ENCODE assay signal across 1 cellular context in genomic region chr1:89942825-89943658, GRCh38.
TF ChIP-seq lines count a peak whose summit lies in the region.

No MANE protein-coding gene starts in this region.

TF ChIP-seq in HepG2, 621 proteins besides CTCF, POLR2A, EP300 and RAD21 (continued from another document and continues in another):
- TF ChIP-seq SKIL (CRISPR knock-in tag; IDR thresholded peaks at IDR 0.05; ENCODE audit: borderline replicate concordance) (peak; percentile 77), ZNF230 (CRISPR knock-in tag; IDR thresholded peaks at IDR 0.05) (0 out of 2 replicates have a peak, but pooled peaks have one; percentile 47), U2AF2 (IDR thresholded peaks at IDR 0.05; ENCODE audit: low read depth, low read length) (no peak), DPF2 (CRISPR knock-in tag; IDR thresholded peaks at IDR 0.05; ENCODE audit: borderline replicate concordance, low read depth) (peak; percentile 71), ARID3A (IDR thresholded peaks at IDR 0.05; ENCODE audit: low read depth, low read length) (peak; percentile 74), BRD4 (CRISPR knock-in tag; IDR thresholded peaks at IDR 0.05) (no peak), SOX5 (CRISPR knock-in tag; IDR thresholded peaks at IDR 0.05; ENCODE audit: borderline replicate concordance) (peak; percentile 99), ZNF816 (CRISPR knock-in tag; IDR thresholded peaks at IDR 0.05; ENCODE audit: borderline replicate concordance) (no peak), GABPA (IDR thresholded peaks at IDR 0.05; ENCODE audit: low read depth, low read length) (no peak), GABPA (CRISPR knock-in tag; IDR thresholded peaks at IDR 0.05; ENCODE audit: low read depth) (peak; percentile 39; the same call in 1 of the 2 replicates), ZFP1 (CRISPR knock-in tag; IDR thresholded peaks at IDR 0.05) (no peak; the same call in 1 of the 2 replicates), ZNF17 (CRISPR knock-in tag; IDR thresholded peaks at IDR 0.05) (no peak), TBX3 (IDR thresholded peaks at IDR 0.05; ENCODE audit: borderline replicate concordance) (peak; percentile 64), GFI1 (CRISPR knock-in tag; IDR thresholded peaks at IDR 0.05; ENCODE audit: borderline replicate concordance) (peak; percentile 69), NCOA5 (CRISPR knock-in tag; IDR thresholded peaks at IDR 0.05) (no peak), NR2C2 (CRISPR knock-in tag; IDR thresholded peaks at IDR 0.05; ENCODE audit: borderline replicate concordance) (0 out of 2 replicates have a peak, but pooled peaks have one; percentile 27), HDAC1 (CRISPR knock-in tag; IDR thresholded peaks at IDR 0.05) (no peak), ZFX (CRISPR knock-in tag; IDR thresholded peaks at IDR 0.05; ENCODE audit: low read depth) (no peak), MTA3 (CRISPR knock-in tag; IDR thresholded peaks at IDR 0.05) (no peak), ETV5 (CRISPR knock-in tag; IDR thresholded peaks at IDR 0.05; ENCODE audit: borderline replicate concordance) (peak; percentile 82), ZNF530 (CRISPR knock-in tag; IDR thresholded peaks at IDR 0.05; ENCODE audit: low read depth) (no peak), PLRG1 (conservative IDR thresholded peaks at IDR 0.05) (no peak), LBX2 (CRISPR knock-in tag; IDR thresholded peaks at IDR 0.05; ENCODE audit: borderline replicate concordance) (no peak), ZNF34 (CRISPR knock-in tag; IDR thresholded peaks at IDR 0.05; ENCODE audit: borderline replicate concordance) (0 out of 2 replicates have a peak, but pooled peaks have one; percentile 61), E2F5 (CRISPR knock-in tag; conservative IDR thresholded peaks at IDR 0.05) (no peak), CHD2 (IDR thresholded peaks at IDR 0.05; ENCODE audit: low read depth, low read length) (no peak), ZEB1 (IDR thresholded peaks at IDR 0.05; ENCODE audit: insufficient replicate concordance, low read depth) (no peak), NFRKB (IDR thresholded peaks at IDR 0.05) (no peak), FOXP4 (CRISPR knock-in tag; IDR thresholded peaks at IDR 0.05) (peak; percentile 92), TAF1 (CRISPR knock-in tag; IDR thresholded peaks at IDR 0.05) (no peak), ZNF619 (CRISPR knock-in tag; IDR thresholded peaks at IDR 0.05) (no peak), MXD1 (CRISPR knock-in tag; IDR thresholded peaks at IDR 0.05) (no peak), HNF4G (IDR thresholded peaks at IDR 0.05; ENCODE audit: borderline replicate concordance, low read depth, low read length) (no peak), HNF4G (CRISPR knock-in tag; IDR thresholded peaks at IDR 0.05; ENCODE audit: borderline replicate concordance, low read depth) (no peak), ZNF672 (CRISPR knock-in tag; IDR thresholded peaks at IDR 0.05) (no peak), ZNF761 (CRISPR knock-in tag; conservative IDR thresholded peaks at IDR 0.05) (no peak), DDIT3 (CRISPR knock-in tag; IDR thresholded peaks at IDR 0.05) (no peak), FOXP1 (IDR thresholded peaks at IDR 0.05) (peak; percentile 53; the same call in 1 of the 2 replicates), FOXP1 (CRISPR knock-in tag; IDR thresholded peaks at IDR 0.05) (no peak; the same call in none of the 2 replicates), HIVEP1 (CRISPR knock-in tag; IDR thresholded peaks at IDR 0.05) (no peak), ZNF407 (CRISPR knock-in tag; IDR thresholded peaks at IDR 0.05; ENCODE audit: not compliant biosample characterization) (no peak), NCOR1 (IDR thresholded peaks at IDR 0.05; ENCODE audit: borderline replicate concordance, low read length) (peak; percentile 76; the same call in 1 of the 2 replicates), ZNF138 (CRISPR knock-in tag; IDR thresholded peaks at IDR 0.05; ENCODE audit: low read depth) (no peak), SMC3 (IDR thresholded peaks at IDR 0.05; ENCODE audit: low read length) (peak; percentile 13; the same call in 1 of the 2 replicates), IRF2 (CRISPR knock-in tag; IDR thresholded peaks at IDR 0.05) (peak; percentile 31; the same call in 1 of the 2 replicates), SALL2 (CRISPR knock-in tag; IDR thresholded peaks at IDR 0.05) (0 out of 2 replicates have a peak, but pooled peaks have one; percentile 40), GATA4 (IDR thresholded peaks at IDR 0.05; ENCODE audit: borderline replicate concordance, low read depth) (peak; percentile 30; the same call in 1 of the 2 replicates), THAP8 (CRISPR knock-in tag; IDR thresholded peaks at IDR 0.05; ENCODE audit: borderline replicate concordance) (no peak)
